ENCODE assay signal across 7 cellular contexts in the genomic region with DNA sequence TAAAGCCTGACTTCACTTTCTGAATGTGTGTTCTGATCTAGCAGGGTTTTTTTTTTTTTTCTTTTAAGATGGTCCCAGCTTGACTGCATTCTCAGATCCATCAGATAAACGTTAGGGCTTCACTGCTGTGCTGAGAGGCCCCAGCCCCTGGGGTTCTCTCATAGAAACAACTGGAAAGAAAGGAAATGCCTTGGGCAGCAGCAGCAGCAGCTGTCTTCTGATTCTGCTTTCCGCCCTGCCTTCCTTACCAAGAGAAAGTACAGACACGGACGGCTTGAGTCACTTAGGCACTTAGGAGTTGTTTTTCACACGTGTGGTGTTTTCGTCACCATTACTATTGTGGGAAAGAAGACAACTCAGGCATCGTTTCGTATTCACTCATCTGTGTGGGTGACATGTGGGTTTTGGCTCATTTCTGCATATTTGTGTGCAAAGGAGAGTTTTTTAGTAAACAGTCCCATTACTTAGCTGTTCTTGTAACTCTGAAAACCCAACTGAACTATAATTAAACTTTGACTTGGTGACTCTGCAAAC.
DNase-seq lines count a peak whose midpoint lies in the region; ATAC-seq and FAIRE-seq lines count a peak whose summit lies in the region.

No MANE protein-coding gene starts in this region.

- no peaks in the 10 kb centered on the region for H3K27me3 ChIP-seq in ectodermal cell (ENCODE audit: control insufficient read depth, insufficient read depth, low read length, poor library complexity, severe bottlenecking)

- peak; percentile 65 for ATAC-seq in HG03280 (IDR thresholded peaks at IDR 0.05; ENCODE audit: unreplicated experiment)

- FAIRE-seq in GM19239 (lab: Jason Lieb, UNC): peak; percentile 98

- H3K4me1 ChIP-seq in ectodermal cell (ENCODE audit: control insufficient read depth, insufficient read depth, low read length): peaks cover 42% of the 10 kb centered on the region

- no peaks in the 10 kb centered on the region for H3K9me3 ChIP-seq in ectodermal cell (ENCODE audit: control insufficient read depth, low read length)

- no peak overlapping the region for H3K4me3 ChIP-seq in ectodermal cell (ENCODE audit: insufficient read depth, low read depth, low read length)

- peak; percentile 67 for DNase-seq in GM19239 (ENCODE audit: insufficient read length, low spot score)
- DNase-seq in activated CD4-positive, alpha-beta T cell treated with anti-CD3 and anti-CD28 coated beads, Interleukin-2, amount 50 U/mL, for 1 hour: peak; percentile 51
- peak; percentile 96 for DNase-seq in myocyte (ENCODE audit: low read depth)
- DNase-seq in stimulated activated CD8-positive, alpha-beta memory T cell treated with anti-CD3 and anti-CD28 coated beads, Interleukin-4, amount 100 ng/mL, for 48 hours: peak; percentile 77
- DNase-seq in NCI-H1092 treated with DMSO at 0.1 percent for 48 hours (lab: John Stamatoyannopoulos, UW): no peak

- peaks cover 6% of the 10 kb centered on the region for H3K36me3 ChIP-seq in ectodermal cell (ENCODE audit: control insufficient read depth, insufficient read depth, low read length)

- WGBS in ectodermal cell, 2 experiments: 25 to 33% methylated on average over 8 of the region's 8 CpGs

- H3K27ac ChIP-seq in ectodermal cell (ENCODE audit: insufficient read depth, low read depth, low read length, poor library complexity, severe bottlenecking): peak overlapping the region; percentile 89
